ENCODE assay signal across 8 cellular contexts in the genomic region with DNA sequence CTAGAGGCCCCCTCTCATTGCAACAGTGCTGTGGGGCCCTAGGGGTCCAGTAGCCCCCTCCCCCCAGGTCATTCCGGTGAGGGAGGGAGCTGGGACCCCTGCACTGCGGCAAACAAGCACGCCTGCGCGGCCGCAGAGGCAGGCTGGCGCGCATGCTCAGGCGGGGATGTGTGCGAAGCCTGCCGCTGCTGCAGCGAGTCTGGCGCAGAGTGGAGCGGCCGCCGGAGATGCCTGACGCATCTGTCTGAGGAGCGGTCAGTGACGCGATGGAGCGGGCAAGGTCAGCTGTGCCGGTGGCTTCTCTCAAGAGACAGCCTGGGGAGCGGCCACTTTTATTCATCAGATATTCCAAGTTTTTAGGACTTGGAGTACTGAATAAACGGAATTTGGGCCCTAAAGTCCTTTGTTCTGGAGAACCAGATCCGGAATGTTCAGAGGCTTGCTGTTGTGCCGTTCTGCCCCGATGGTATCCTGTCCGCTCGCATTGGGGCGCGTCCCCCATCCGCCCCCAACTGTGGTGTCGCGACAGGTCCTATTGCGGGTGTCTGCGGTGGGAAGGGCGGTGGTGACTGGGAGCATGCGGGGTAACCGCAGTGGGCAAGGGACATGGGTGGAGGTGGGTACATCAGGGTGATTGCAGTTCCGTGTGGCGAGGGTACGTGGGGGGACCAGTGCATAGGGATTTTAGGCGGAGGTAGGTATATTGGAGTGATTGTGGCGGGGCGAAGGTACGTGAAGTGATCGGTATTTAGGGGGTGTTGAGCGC.
DNase-seq lines count a peak whose midpoint lies in the region; ATAC-seq and TF ChIP-seq lines count a peak whose summit lies in the region.

A gene (plus strand): TSS at position 205 of the 766 bp plus-strand sequence. CDS start 19,467 bp downstream, outside the sequence.
A gene with protein sequence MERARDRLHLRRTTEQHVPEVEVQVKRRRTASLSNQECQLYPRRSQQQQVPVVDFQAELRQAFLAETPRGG (plus strand): TSS at position 205 of the 766 bp plus-strand sequence. CDS start 62 bp downstream, at position 267.

- peak; percentile 54 for ATAC-seq in HG03378 (IDR thresholded peaks at IDR 0.05; ENCODE audit: unreplicated experiment)

- peak; percentile 17 to 68 for DNase-seq in NCI-H524 (lab: John Stamatoyannopoulos, UW)
- no peak for DNase-seq in NCI-H524 treated with DMSO at 0.1 percent for 48 hours (lab: John Stamatoyannopoulos, UW)
- peak; percentile 66 for DNase-seq in activated naive CD4-positive, alpha-beta T cell treated with Interleukin-2 at 50 U/mL for 16 hours
- DNase-seq in germinal center (ENCODE audit: low spot score) = peak; percentile 42
- DNase-seq in non-pigmented ciliary epithelial cell (ENCODE audit: low read depth) = peak; percentile 18
- DNase-seq in substantia nigra (lab: John Stamatoyannopoulos, UW) = peak in 47 of 49 donors; percentile 3 to 82 (median 50)

- peak within 1 kb of the TSS; percentile 91 for H3K27ac ChIP-seq in substantia nigra (ENCODE audit: low read depth, low read length, poor library complexity, severe bottlenecking)

- TF ChIP-seq POLR2A in Raji (IDR thresholded peaks at IDR 0.05; ENCODE audit: insufficient read depth, low read depth, low read length) = peak; percentile 71
